ENCODE assay signal across 30 cellular contexts in genomic region chr2:179822540-179822939, GRCh38. TPM values are rescaled to one million over a fixed set of nuclear protein-coding genes. Genes with fewer than 3 reads are reported as not detected.
"Had no signal": no experiment of that assay in that cellular context is flagged by ENCODE, and none has a peak within 500 bp of the region (broad histone marks: within the 10 kb centered on the region; RNA-seq: fewer than 3 reads in every experiment).

No MANE protein-coding gene starts in this region.

- H3K27ac ChIP-seq: pancreas, psoas muscle, skin epidermis, spleen, suprapubic skin, testis, tibial artery, transverse colon, upper lobe of right lung, uterus had no signal

- H3K4me2 ChIP-seq: neural progenitor cell, smooth muscle cell had no signal

- H3K4me3 ChIP-seq: neural progenitor cell, pancreas, psoas muscle, skin epidermis, smooth muscle cell, spleen, suprapubic skin, testis, tibial artery, transverse colon, upper lobe of right lung, uterus had no signal

- FAIRE-seq: pancreas had no signal

- H3K9me3 ChIP-seq: pancreas, psoas muscle, spleen, suprapubic skin, testis, tibial artery, transverse colon, upper lobe of right lung, uterus had no signal

- H3K36me3 ChIP-seq: neural progenitor cell, pancreas, spleen, suprapubic skin, tibial artery, transverse colon, upper lobe of right lung, uterus had no signal

- H3K27me3 ChIP-seq: neural progenitor cell, pancreas, spleen, suprapubic skin, testis, tibial artery, transverse colon, upper lobe of right lung, uterus had no signal

- H3K9ac ChIP-seq: neural progenitor cell had no signal

- DNase-seq: naive thymus-derived CD4-positive, alpha-beta T cell; natural killer cell; occipital lobe; pancreas; psoas muscle; right cardiac atrium; spleen; stimulated activated CD4-positive, alpha-beta T cell treated with anti-CD3 and anti-CD28 coated beads, Interleukin-12 subunit alpha, Interleukin-12 subunit beta, amount 100 ng/mL, for 4 hours; stimulated activated CD4-positive, alpha-beta T cell treated with anti-CD3 and anti-CD28 coated beads, Interleukin-1b, Interleukin-23, amount 100 ng/mL, for 48 hours; stimulated activated CD4-positive, alpha-beta T cell treated with anti-CD3 and anti-CD28 coated beads, Interleukin-4, amount 100 ng/mL, for 1 hour; stimulated activated CD4-positive, alpha-beta T cell treated with anti-CD3 and anti-CD28 coated beads, Interleukin-4, amount 100 ng/mL, for 4 hours; stimulated activated CD8-positive, alpha-beta memory T cell treated with anti-CD3 and anti-CD28 coated beads, Interleukin-4, amount 100 ng/mL, for 48 hours; stimulated activated naive CD4-positive, alpha-beta T cell; stimulated activated naive CD8-positive, alpha-beta T cell treated with anti-CD3 and anti-CD28 coated beads, Interleukin-15, amount 100 ng/mL, for 72 hours; stimulated activated naive CD8-positive, alpha-beta T cell treated with anti-CD3 and anti-CD28 coated beads, Interleukin-15, Interleukin-2, amounts not matched to agents 100 U/mL and 50 U/mL, for 24 hours; substantia nigra; testis; tibial artery; transverse colon; upper lobe of right lung; uterus had no signal

- H3K4me1 Mint-ChIP-seq: natural killer cell; stimulated activated memory B cell treated with anti-CD40 and anti-IgM and Interleukin-4, amounts not matched to agents 10 μg/mL and 1 μg/mL and 100 μg/mL, for 72 hours; stimulated activated naive CD8-positive, alpha-beta T cell treated with anti-CD3 and anti-CD28 coated beads, Interleukin-15, amount 100 ng/mL, for 72 hours had no signal

- H3K9me3 Mint-ChIP-seq: nephron; neural progenitor cell; stimulated activated memory B cell treated with anti-CD40 and anti-IgM and Interleukin-4, amounts not matched to agents 10 μg/mL and 1 μg/mL and 100 μg/mL, for 72 hours; type B pancreatic cell had no signal

- H2AFZ ChIP-seq: neural progenitor cell had no signal

- H3K36me3 Mint-ChIP-seq: naive thymus-derived CD4-positive, alpha-beta T cell; natural killer cell; neural progenitor cell; stimulated activated memory B cell treated with anti-CD40 and anti-IgM and Interleukin-4, amounts not matched to agents 10 μg/mL and 1 μg/mL and 100 μg/mL, for 72 hours; type B pancreatic cell had no signal

- H3K27me3 Mint-ChIP-seq: progenitor cell of endocrine pancreas had no signal

- H3K4me3 Mint-ChIP-seq: naive thymus-derived CD4-positive, alpha-beta T cell; natural killer cell; nephron; neural progenitor cell; stimulated activated memory B cell treated with anti-CD40 and anti-IgM and Interleukin-4, amounts not matched to agents 10 μg/mL and 1 μg/mL and 100 μg/mL, for 72 hours; stimulated activated naive CD8-positive, alpha-beta T cell treated with anti-CD3 and anti-CD28 coated beads, Interleukin-15, amount 100 ng/mL, for 72 hours; type B pancreatic cell had no signal

- H3K4me1 ChIP-seq: pancreas, psoas muscle, spleen, suprapubic skin, testis, tibial artery, transverse colon, upper lobe of right lung, uterus had no signal

- ATAC-seq: naive thymus-derived CD4-positive, alpha-beta T cell; natural killer cell; pancreas; psoas muscle; right cardiac atrium; sciatic nerve; stimulated activated memory B cell treated with anti-CD40 and anti-IgM and Interleukin-4, amounts not matched to agents 10 μg/mL and 1 μg/mL and 100 μg/mL, for 72 hours; stimulated activated naive CD8-positive, alpha-beta T cell treated with anti-CD3 and anti-CD28 coated beads, Interleukin-15, amount 100 ng/mL, for 72 hours; stimulated activated naive CD8-positive, alpha-beta T cell treated with anti-CD3 and anti-CD28 coated beads, Interleukin-15, Interleukin-2, amounts not matched to agents 100 U/mL and 50 U/mL, for 24 hours; upper lobe of right lung had no signal

- H3K27ac Mint-ChIP-seq: naive thymus-derived CD4-positive, alpha-beta T cell; natural killer cell; nephron; neural progenitor cell; progenitor cell of endocrine pancreas; stimulated activated memory B cell treated with anti-CD40 and anti-IgM and Interleukin-4, amounts not matched to agents 10 μg/mL and 1 μg/mL and 100 μg/mL, for 72 hours; stimulated activated naive CD8-positive, alpha-beta T cell treated with anti-CD3 and anti-CD28 coated beads, Interleukin-15, amount 100 ng/mL, for 72 hours; type B pancreatic cell had no signal

RNA-seq across cellular contexts. Expression of gene ZNF385B, which starts 38.9 kb away (rescaled TPM):
- total RNA-seq: naive thymus-derived CD4-positive, alpha-beta T cell had no signal
- polyA plus RNA-seq: naive thymus-derived CD4-positive, alpha-beta T cell had no signal
